Comparison of ENCODE assay signal across 16 cellular contexts in the genomic region with DNA sequence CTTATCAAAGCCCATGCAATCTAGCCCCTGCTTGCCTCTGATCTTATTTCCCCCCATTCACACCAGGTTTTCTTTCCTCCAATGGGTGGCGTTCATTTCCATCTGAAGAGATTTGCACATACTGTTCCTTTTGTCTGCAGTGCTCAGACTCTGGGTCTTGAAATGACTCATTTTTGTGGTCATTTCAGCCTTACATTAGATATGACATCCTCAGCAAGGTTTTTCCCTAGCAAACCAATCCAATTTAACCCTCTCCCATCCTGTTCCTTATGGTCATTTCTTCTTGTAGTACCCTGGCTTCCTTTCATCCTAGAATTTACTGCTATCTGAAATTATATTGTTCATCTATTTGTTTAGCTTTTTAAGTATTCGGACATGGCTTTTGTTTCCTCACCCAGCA. TPM values are rescaled to one million over a fixed set of nuclear protein-coding genes. Genes with fewer than 3 reads are reported as not detected.
DNase-seq lines count a peak whose midpoint lies in the region; ATAC-seq and TF ChIP-seq lines count a peak whose summit lies in the region.
"Had no signal": no experiment of that assay in that cellular context is flagged by ENCODE, and none has a peak within 500 bp of the region (broad histone marks: within the 10 kb centered on the region; RNA-seq: fewer than 3 reads in every experiment).

No MANE protein-coding gene starts in this region.

- no peak overlapping the region for H3K27ac Mint-ChIP-seq in CD4-positive, alpha-beta T cell
- H3K27ac Mint-ChIP-seq: activated naive CD4-positive, alpha-beta T cell treated with anti-CD3 and anti-CD28 coated beads, Interleukin-2, amount 10 ng/mL, durations not matched to agents 7 days and 5 days; CD8-positive, alpha-beta T cell; effector memory CD8-positive, alpha-beta T cell; stimulated activated naive B cell treated with anti-CD40 and anti-IgM and Interleukin-4, amounts not matched to agents 10 μg/mL and 1 μg/mL and 100 μg/mL, for 72 hours had no signal

- no peak overlapping the region for H3K4me3 Mint-ChIP-seq in CD4-positive, alpha-beta T cell
- H3K4me3 Mint-ChIP-seq: activated naive CD4-positive, alpha-beta T cell treated with anti-CD3 and anti-CD28 coated beads, Interleukin-2, amount 10 ng/mL, durations not matched to agents 7 days and 5 days; CD8-positive, alpha-beta T cell; effector memory CD8-positive, alpha-beta T cell; stimulated activated naive B cell treated with anti-CD40 and anti-IgM and Interleukin-4, amounts not matched to agents 10 μg/mL and 1 μg/mL and 100 μg/mL, for 72 hours had no signal

- H3K27me3 Mint-ChIP-seq in CD4-positive, alpha-beta T cell: no peaks in the 10 kb centered on the region
- H3K27me3 Mint-ChIP-seq: activated naive CD4-positive, alpha-beta T cell treated with anti-CD3 and anti-CD28 coated beads, Interleukin-2, amount 10 ng/mL, durations not matched to agents 7 days and 5 days; effector memory CD8-positive, alpha-beta T cell had no signal

- no peaks in the 10 kb centered on the region for H3K27me3 ChIP-seq in uterus
- H3K27me3 ChIP-seq in CD4-positive, alpha-beta T cell (ENCODE audit: control insufficient read depth, insufficient read depth, low read length): no peaks in the 10 kb centered on the region

- H3K4me1 Mint-ChIP-seq in CD4-positive, alpha-beta T cell (ENCODE audit: low read depth): no peaks in the 10 kb centered on the region
- H3K4me1 Mint-ChIP-seq: activated naive CD4-positive, alpha-beta T cell treated with anti-CD3 and anti-CD28 coated beads, Interleukin-2, amount 10 ng/mL, durations not matched to agents 7 days and 5 days; stimulated activated naive B cell treated with anti-CD40 and anti-IgM and Interleukin-4, amounts not matched to agents 10 μg/mL and 1 μg/mL and 100 μg/mL, for 72 hours had no signal

- H3K4me1 ChIP-seq in uterus: no peaks in the 10 kb centered on the region

- no peaks in the 10 kb centered on the region for H3K9me3 ChIP-seq in uterus
- H3K9me3 ChIP-seq in CD4-positive, alpha-beta T cell (ENCODE audit: control insufficient read depth, low read length): no peaks in the 10 kb centered on the region

- H3K27ac ChIP-seq in uterus: no peak overlapping the region
- no peak overlapping the region for H3K27ac ChIP-seq in CD4-positive, alpha-beta T cell (ENCODE audit: low read depth, low read length)
- H3K27ac ChIP-seq: PC-9 had no signal

- TF ChIP-seq CTCF in choroid plexus epithelial cell (conservative IDR thresholded peaks at IDR 0.05; ENCODE audit: low read depth, low read length) (no peak), uterus (IDR thresholded peaks at IDR 0.05) (no peak)
- TF ChIP-seq CTCF in CD4-positive, alpha-beta T cell (IDR thresholded peaks at IDR 0.05): no peak

- intact Hi-C loops in uterus (cut with DNase I; ENCODE audit: low total_unique reads): no loop called here
- intact Hi-C loops in CD4-positive, alpha-beta T cell (cut with DNase I, micrococcal nuclease): no loop called here

- peak; percentile 72 for ATAC-seq in GM18511 (IDR thresholded peaks at IDR 0.05; ENCODE audit: unreplicated experiment)
- ATAC-seq in GM21723 (IDR thresholded peaks at IDR 0.05; ENCODE audit: unreplicated experiment): peak; percentile 69
- peak; percentile 72 for ATAC-seq in HG03460 (IDR thresholded peaks at IDR 0.05; ENCODE audit: unreplicated experiment)
- no peak for ATAC-seq in CD4-positive, alpha-beta T cell (ENCODE audit: poor library complexity)
- ATAC-seq: activated CD4-positive, CD25-positive, alpha-beta regulatory T cell treated with anti-CD3 and anti-CD28 coated beads, Interleukin-2, amount 50 U/mL, for 24 hours; CD8-positive, alpha-beta T cell; effector memory CD8-positive, alpha-beta T cell; stimulated activated naive B cell treated with anti-CD40 and anti-IgM and Interleukin-4, amounts not matched to agents 10 μg/mL and 1 μg/mL and 100 μg/mL, for 72 hours had no signal

- no peaks in the 10 kb centered on the region for H3K9me3 Mint-ChIP-seq in CD4-positive, alpha-beta T cell
- H3K9me3 Mint-ChIP-seq: activated naive CD4-positive, alpha-beta T cell treated with anti-CD3 and anti-CD28 coated beads, Interleukin-2, amount 10 ng/mL, durations not matched to agents 7 days and 5 days; CD8-positive, alpha-beta T cell; effector memory CD8-positive, alpha-beta T cell; stimulated activated naive B cell treated with anti-CD40 and anti-IgM and Interleukin-4, amounts not matched to agents 10 μg/mL and 1 μg/mL and 100 μg/mL, for 72 hours had no signal

- no peak for TF ChIP-seq POLR2A in uterus (IDR thresholded peaks at IDR 0.05)

- CTCF ChIA-PET in CD4-positive, alpha-beta T cell (lab: Charles Lee): no interaction called here

- peak; percentile 59 for DNase-seq in choroid plexus epithelial cell (ENCODE audit: low read depth)
- DNase-seq in uterus: no peak
- DNase-seq in occipital lobe (lab: John Stamatoyannopoulos, UW): no peak
- DNase-seq in CD4-positive, alpha-beta T cell: no peak
- DNase-seq in NCI-H82 (lab: John Stamatoyannopoulos, UW): no peak
- DNase-seq: activated naive CD4-positive, alpha-beta T cell treated with anti-CD3 and anti-CD28 coated beads, Interleukin-2, amount 10 ng/mL, durations not matched to agents 7 days and 5 days; CD8-positive, alpha-beta T cell; effector memory CD8-positive, alpha-beta T cell; MM.1S; PC-9; stimulated activated naive B cell treated with anti-CD40 and anti-IgM and Interleukin-4, amounts not matched to agents 10 μg/mL and 1 μg/mL and 100 μg/mL, for 72 hours had no signal

- H3K4me3 ChIP-seq in choroid plexus epithelial cell (ENCODE audit: low read depth, low read length) (no peak overlapping the region), uterus (no peak overlapping the region)
- H3K4me3 ChIP-seq: PC-9 had no signal

- no peaks in the 10 kb centered on the region for H3K36me3 Mint-ChIP-seq in CD4-positive, alpha-beta T cell (ENCODE audit: low read depth)
- H3K36me3 Mint-ChIP-seq: activated naive CD4-positive, alpha-beta T cell treated with anti-CD3 and anti-CD28 coated beads, Interleukin-2, amount 10 ng/mL, durations not matched to agents 7 days and 5 days; CD8-positive, alpha-beta T cell; stimulated activated naive B cell treated with anti-CD40 and anti-IgM and Interleukin-4, amounts not matched to agents 10 μg/mL and 1 μg/mL and 100 μg/mL, for 72 hours had no signal

- POLR2A ChIA-PET in CD4-positive, alpha-beta T cell (lab: Charles Lee): no interaction called here

- H3K36me3 ChIP-seq in uterus: no peaks in the 10 kb centered on the region

RNA-seq across cellular contexts. Expression of gene SCN1A, which starts 42.5 kb away (rescaled TPM):
- total RNA-seq in uterus (under 1 TPM in 1 of 4 donors, not detected in 3; 0.41 TPM), occipital lobe (33.8 TPM)
- not detected for total RNA-seq in CD4-positive, alpha-beta T cell
- total RNA-seq: CD8-positive, alpha-beta T cell; myocyte; PC-9 had no signal

Comparison
In these comparisons a context has a peak if more than half of its experiments do, and no peak if none do; other contexts are left out.
1. RNA of gene SCN1A, which starts 42.5 kb away (total RNA-seq): 33.8 TPM in occipital lobe (single experiment); 0.41 TPM in uterus and not detected in CD4-positive, alpha-beta T cell; every median in the first group is over 10 times any median in the second.